In genomic region chr2:27095745-27096651, GRCh38 we compare ENCODE assay signal across 1 cellular context.
A peak's percentile ranks its signal among the peaks of the same experiment; 100 is the strongest.
TF ChIP-seq lines count a peak whose summit lies in the region.

No MANE protein-coding gene starts in this region.

TF ChIP-seq in K562, 482 proteins besides CTCF, POLR2A, EP300 and RAD21 (continues in another document):
- TF ChIP-seq ZNF324 (CRISPR knock-in tag; IDR thresholded peaks at IDR 0.05) (no peak), ZNF436 (CRISPR knock-in tag; IDR thresholded peaks at IDR 0.05) (no peak), REST (CRISPR knock-in tag; IDR thresholded peaks at IDR 0.05; ENCODE audit: low read depth) (no peak), MNT (conservative IDR thresholded peaks at IDR 0.05) (0 out of 4 replicates have a peak, but pooled peaks of 1 of the 2 experiments have one; percentile 34), ZBTB8A (IDR thresholded peaks at IDR 0.05; ENCODE audit: partially characterized antibody) (no peak), POLR2H (tag; IDR thresholded peaks at IDR 0.05; ENCODE audit: low read depth) (no peak), UBTF (IDR thresholded peaks at IDR 0.05; ENCODE audit: borderline replicate concordance in 1 of 2, low read depth in 2 of 2, low read length in 2 of 2) (no peak), TAF1 (IDR thresholded peaks at IDR 0.05; ENCODE audit: control insufficient read depth, extremely low read depth, insufficient read depth, low read length, severe bottlenecking) (peak; percentile 23), FOXJ2 (tag; IDR thresholded peaks at IDR 0.05) (no peak), TCF3 (CRISPR knock-in tag; IDR thresholded peaks at IDR 0.05) (no peak), MYC (IDR thresholded peaks at IDR 0.05; ENCODE audit: low read depth, low read length) (peak; percentile 61; the same call in 1 of the 2 replicates), MYC (CRISPR knock-in tag; IDR thresholded peaks at IDR 0.05; ENCODE audit: borderline replicate concordance, low read depth) (no peak), SRF (CRISPR knock-in tag; IDR thresholded peaks at IDR 0.05) (0 out of 4 replicates have a peak, but pooled peaks of 1 of the 2 experiments have one; percentile 37), SETDB1 (IDR thresholded peaks at IDR 0.05; ENCODE audit: low read length) (no peak), ARID1B (IDR thresholded peaks at IDR 0.05) (no peak), TEAD1 (CRISPR knock-in tag; IDR thresholded peaks at IDR 0.05) (peak in 1 of 2 experiments; percentile 18; a peak in 1 of 4 replicates), ZNF764 (CRISPR knock-in tag; IDR thresholded peaks at IDR 0.05; ENCODE audit: low read depth) (no peak), TAF7 (tag; IDR thresholded peaks at IDR 0.05) (no peak), SMAD4 (CRISPR knock-in tag; conservative IDR thresholded peaks at IDR 0.05) (no peak), SMAD3 (CRISPR knock-in tag; conservative IDR thresholded peaks at IDR 0.05) (no peak), ZNF695 (CRISPR knock-in tag; IDR thresholded peaks at IDR 0.05) (no peak), SNIP1 (IDR thresholded peaks at IDR 0.05; ENCODE audit: low read depth) (no peak), ZNF655 (CRISPR knock-in tag; IDR thresholded peaks at IDR 0.05) (no peak), HOMEZ (CRISPR knock-in tag; IDR thresholded peaks at IDR 0.05) (no peak), MAFG (tag; conservative IDR thresholded peaks at IDR 0.05) (no peak), MXI1 (IDR thresholded peaks at IDR 0.05; ENCODE audit: low read depth, low read length) (no peak), ZNF41 (CRISPR knock-in tag; conservative IDR thresholded peaks at IDR 0.05) (no peak), EHMT2 (IDR thresholded peaks at IDR 0.05) (no peak), STAT6 (CRISPR knock-in tag; IDR thresholded peaks at IDR 0.05) (no peak), SRSF9 (IDR thresholded peaks at IDR 0.05; ENCODE audit: borderline replicate concordance, low read depth, low read length) (no peak), ARID3B (CRISPR knock-in tag; IDR thresholded peaks at IDR 0.05; ENCODE audit: borderline replicate concordance) (no peak), TRIM24 (IDR thresholded peaks at IDR 0.05) (no peak), CBFA2T2 (conservative IDR thresholded peaks at IDR 0.05) (no peak), ZFX (CRISPR knock-in tag; IDR thresholded peaks at IDR 0.05) (no peak), PPARD (CRISPR knock-in tag; IDR thresholded peaks at IDR 0.05) (no peak), POLR2AphosphoS2 (IDR thresholded peaks at IDR 0.05; ENCODE audit: low read length) (no peak), ZFP91 (CRISPR knock-in tag; IDR thresholded peaks at IDR 0.05) (no peak), LEF1 (IDR thresholded peaks at IDR 0.05) (no peak), SLC30A9 (CRISPR knock-in tag; IDR thresholded peaks at IDR 0.05) (no peak), BDP1 (IDR thresholded peaks at IDR 0.05; ENCODE audit: insufficient read depth, insufficient read length) (no peak), E2F6 (IDR thresholded peaks at IDR 0.05; ENCODE audit: borderline replicate concordance in 1 of 2, extremely low read depth in 1 of 2, insufficient read depth in 1 of 2, insufficient read length in 1 of 2, low read depth in 1 of 2, low read length in 1 of 2, poor library complexity in 1 of 2, severe bottlenecking in 1 of 2) (no peak), HMGXB4 (CRISPR knock-in tag; IDR thresholded peaks at IDR 0.05) (no peak), ZNF780A (CRISPR knock-in tag; IDR thresholded peaks at IDR 0.05) (no peak)
